In the genomic region with DNA sequence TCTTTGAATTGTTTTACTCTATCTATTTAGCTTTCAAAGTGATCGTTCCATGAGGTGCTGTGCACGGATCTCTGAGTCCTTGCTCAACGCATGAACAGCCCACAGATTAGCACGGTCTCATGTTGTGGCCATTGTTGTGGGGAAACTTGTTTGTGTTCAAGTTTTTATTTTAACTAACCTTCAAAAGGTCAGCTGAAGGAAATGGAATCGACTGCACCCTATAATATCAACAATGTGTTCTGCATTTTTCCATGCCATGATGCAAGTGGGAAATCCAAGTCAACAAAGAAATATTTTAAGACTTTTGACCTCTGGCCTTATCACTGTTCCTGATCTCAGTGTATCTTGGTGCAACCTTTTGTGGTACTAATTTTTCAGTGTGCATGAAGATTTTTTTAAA, we compare ENCODE assay signal across 22 cellular contexts. TPM values are rescaled to one million over a fixed set of nuclear protein-coding genes. Genes with fewer than 3 reads are reported as not detected.
DNase-seq lines count a peak whose midpoint lies in the region; ATAC-seq, FAIRE-seq and TF ChIP-seq lines count a peak whose summit lies in the region.
"Had no signal": no experiment of that assay in that cellular context is flagged by ENCODE, and none has a peak within 500 bp of the region (broad histone marks: within the 10 kb centered on the region; RNA-seq: fewer than 3 reads in every experiment).

No MANE protein-coding gene starts in this region.

- H3K4ac ChIP-seq in H1 (replicated peaks; ENCODE audit: insufficient read length, low read depth, low read length) (no peak overlapping the region), mesendoderm (ENCODE audit: low read depth, low read length) (no peak overlapping the region)

- no peak for TF ChIP-seq RAD21 in H1 (IDR thresholded peaks at IDR 0.05 in 1 of 2, conservative IDR thresholded peaks at IDR 0.05 in 1 of 2; ENCODE audit: low read depth in 2 of 2, low read length in 2 of 2)

- H3F3A ChIP-seq in PC-9 (ENCODE audit: insufficient read depth, low read depth), result no peaks in the 10 kb centered on the region

- BruUV-seq in PC-9 (replicated peaks; lab: Mats Ljungman, UMichigan), result no TSS peak

- H3K56ac ChIP-seq in H1 (replicated peaks; ENCODE audit: insufficient read length, low read depth, low read length), result no peak overlapping the region
- no peak overlapping the region for H3K56ac ChIP-seq in mesendoderm (ENCODE audit: low read length)

- H3K4me2 ChIP-seq in PC-9 (0 out of 2 replicates have a peak overlapping the region, but pooled peaks have one; percentile 11), H1 (ENCODE audit: insufficient read depth in 1 of 2, low read depth in 2 of 2, low read length in 2 of 2) (no peak overlapping the region), mesendoderm (ENCODE audit: low read length) (no peak overlapping the region)
- H3K4me2 ChIP-seq: BLaER1 treated with 17β-estradiol and CSF1 and Interleukin-3, amounts not matched to agents 10 nM and 100 nM had no signal

- H3K27ac Mint-ChIP-seq in endodermal cell (no peak overlapping the region), progenitor cell of endocrine pancreas (no peak overlapping the region)
- H3K27ac Mint-ChIP-seq: CD8-positive, alpha-beta memory T cell had no signal

- H3K27me3 ChIP-seq in ACC112 (ENCODE audit: insufficient read depth, low read length), result no peaks in the 10 kb centered on the region
- no peaks in the 10 kb centered on the region for H3K27me3 ChIP-seq in PC-9 (ENCODE audit: insufficient read depth, low read depth)
- H3K27me3 ChIP-seq in H1 (replicated peaks in 1 of 4; ENCODE audit: control insufficient read depth in 3 of 4, extremely low read depth in 1 of 4, insufficient read depth in 3 of 4, low read length in 3 of 4), result no peaks in the 10 kb centered on the region
- H3K27me3 ChIP-seq in mesendoderm (ENCODE audit: insufficient read depth, low read length, poor library complexity), result no peaks in the 10 kb centered on the region
- no peaks in the 10 kb centered on the region for H3K27me3 ChIP-seq in endodermal cell (ENCODE audit: control insufficient read depth, insufficient read depth, low read length, poor library complexity, severe bottlenecking)
- H3K27me3 ChIP-seq: BLaER1 treated with 17β-estradiol and CSF1 and Interleukin-3, amounts not matched to agents 10 nM and 100 nM had no signal

- 96% methylated on average over 5 of the region's 5 CpGs; no CpG with 5 or more reads in 1 of the 2 experiments for WGBS in H1 (ENCODE audit: extremely low coverage in 1 of 2, insufficient coverage in 1 of 2, insufficient read length in 1 of 2, insufficient replicate concordance in 2 of 2, low coverage in 1 of 2, low lambda C conversion rate in 2 of 2, missing lambda C conversion rate in 1 of 2), 2 experiments
- WGBS in mesendoderm (ENCODE audit: extremely low coverage, insufficient coverage, low lambda C conversion rate), result no CpG with 5 or more reads among the region's 5 CpGs
- 88 to 93% methylated on average over 5 of the region's 5 CpGs for WGBS in endodermal cell (ENCODE audit: insufficient coverage in 1 of 2, insufficient read length in 1 of 2), 2 experiments

- H3K9me2 ChIP-seq in PC-9 (ENCODE audit: insufficient read depth), result no peaks in the 10 kb centered on the region; the same call in 1 of the 2 replicates

- no peak for TF ChIP-seq EP300 in H1 (IDR thresholded peaks at IDR 0.05; ENCODE audit: borderline replicate concordance in 1 of 2, low read depth in 2 of 2, low read length in 2 of 2)

- DNase-seq in PC-9 (peak in 1 of 2 experiments; percentile 57), H1 (ENCODE audit: low read depth in 1 of 2, low spot score in 2 of 2) (no peak), mesendoderm (no peak), endodermal cell (no peak), progenitor cell of endocrine pancreas (ENCODE audit: low spot score, unreplicated experiment) (no peak)
- DNase-seq: CD8-positive, alpha-beta memory T cell; DND-41; NCI-H1417 treated with DMSO at 0.1 percent for 48 hours; NCI-H2029; NCI-H2171 treated with DMSO at 0.1 percent for 48 hours; NCI-H748 treated with DMSO at 0.1 percent for 48 hours; OCI-M1 had no signal

- H2AK5ac ChIP-seq in H1 (ENCODE audit: low read depth, low read length), result no peak overlapping the region
- H2AK5ac ChIP-seq in mesendoderm (ENCODE audit: low read length), result no peak overlapping the region

- H2BK12ac ChIP-seq in H1 (ENCODE audit: low read depth, low read length), result no peak overlapping the region

- TF ChIP-seq POLR2A in H1 (IDR thresholded peaks at IDR 0.05; ENCODE audit: control extremely low read depth in 1 of 2, low read depth in 2 of 2, low read length in 2 of 2), result no peak

- no peak overlapping the region for H2BK20ac ChIP-seq in H1 (ENCODE audit: low read length)

- H3K18ac ChIP-seq in H1 (ENCODE audit: extremely low read depth, low read length) (no peak overlapping the region), mesendoderm (ENCODE audit: low read length) (no peak overlapping the region)

- H3K9me3 Mint-ChIP-seq in endodermal cell (no peaks in the 10 kb centered on the region), progenitor cell of endocrine pancreas (ENCODE audit: low read depth) (no peaks in the 10 kb centered on the region)
- H3K9me3 Mint-ChIP-seq: CD8-positive, alpha-beta memory T cell had no signal

- H2AFZ ChIP-seq in ACC112 (ENCODE audit: low read length, unreplicated experiment), result no peak overlapping the region
- H2AFZ ChIP-seq in PC-9, result no peak overlapping the region
- 0 out of 2 replicates have a peak overlapping the region, but pooled peaks have one; percentile 20 for H2AFZ ChIP-seq in H1 (ENCODE audit: low read length)

- no peak overlapping the region for H4K91ac ChIP-seq in H1 (replicated peaks; ENCODE audit: insufficient read length, low read length)

- H2BK120ac ChIP-seq in H1 (replicated peaks; ENCODE audit: low read depth, low read length), result no peak overlapping the region
- no peak overlapping the region for H2BK120ac ChIP-seq in mesendoderm (ENCODE audit: low read depth, low read length)

- no peaks in the 10 kb centered on the region for H3K36me3 ChIP-seq in ACC112 (ENCODE audit: insufficient read depth, low read length)
- no peaks in the 10 kb centered on the region for H3K36me3 ChIP-seq in PC-9 (ENCODE audit: low read depth)
- no peaks in the 10 kb centered on the region for H3K36me3 ChIP-seq in H1 (ENCODE audit: control insufficient read depth in 2 of 4, insufficient read depth in 4 of 4, low read length in 3 of 4)
- H3K36me3 ChIP-seq in mesendoderm (ENCODE audit: control insufficient read depth, insufficient read depth, low read length), result no peaks in the 10 kb centered on the region
- H3K36me3 ChIP-seq in endodermal cell (ENCODE audit: control insufficient read depth, insufficient read depth, low read length), result no peaks in the 10 kb centered on the region
- H3K36me3 ChIP-seq: BLaER1 treated with 17β-estradiol and CSF1 and Interleukin-3, amounts not matched to agents 10 nM and 100 nM had no signal

- H4K5ac ChIP-seq in H1 (ENCODE audit: insufficient read length, low read depth, low read length), result no peak overlapping the region
- H4K5ac ChIP-seq in mesendoderm (ENCODE audit: low read length), result no peak overlapping the region

- H3K36me3 Mint-ChIP-seq in endodermal cell (ENCODE audit: low read depth) (no peaks in the 10 kb centered on the region), progenitor cell of endocrine pancreas (ENCODE audit: insufficient read depth) (no peaks in the 10 kb centered on the region)
- H3K36me3 Mint-ChIP-seq: CD8-positive, alpha-beta memory T cell had no signal

- H3K23me2 ChIP-seq in H1 (ENCODE audit: low read depth, low read length), result no peaks in the 10 kb centered on the region; the same call in 1 of the 2 replicates

- H3K23ac ChIP-seq in H1 (ENCODE audit: insufficient read length) (no peak overlapping the region), mesendoderm (ENCODE audit: low read length) (no peak overlapping the region)

- H3K9ac ChIP-seq in H1 (replicated peaks in 1 of 4; ENCODE audit: extremely low read depth in 1 of 4, low read depth in 3 of 4, low read length in 3 of 4) (no peak overlapping the region), mesendoderm (ENCODE audit: low read length) (no peak overlapping the region), endodermal cell (ENCODE audit: extremely low read depth, low read length, poor library complexity, severe bottlenecking) (no peak overlapping the region)
- H3K9ac ChIP-seq: BLaER1 treated with 17β-estradiol and CSF1 and Interleukin-3, amounts not matched to agents 10 nM and 100 nM had no signal

- H3K4me1 Mint-ChIP-seq in endodermal cell (no peaks in the 10 kb centered on the region), progenitor cell of endocrine pancreas (ENCODE audit: low read depth) (no peaks in the 10 kb centered on the region)
- H3K4me1 Mint-ChIP-seq: CD8-positive, alpha-beta memory T cell had no signal

- no peak overlapping the region for H3K4me3 Mint-ChIP-seq in endodermal cell
- no peak overlapping the region for H3K4me3 Mint-ChIP-seq in progenitor cell of endocrine pancreas (ENCODE audit: low read depth)
- H3K4me3 Mint-ChIP-seq: CD8-positive, alpha-beta memory T cell had no signal

- H3K27ac ChIP-seq in ACC112 (ENCODE audit: low read depth, low read length), result peak overlapping the region; percentile 90
- H3K27ac ChIP-seq in PC-9, result no peak overlapping the region
- H3K27ac ChIP-seq in H1 (ENCODE audit: low read depth, low read length), result no peak overlapping the region
- no peak overlapping the region for H3K27ac ChIP-seq in mesendoderm (ENCODE audit: low read depth, low read length)
- H3K27ac ChIP-seq in endodermal cell (ENCODE audit: low read depth, low read length), result no peak overlapping the region
- H3K27ac ChIP-seq: BLaER1 treated with 17β-estradiol and CSF1 and Interleukin-3, amounts not matched to agents 10 nM and 100 nM; HL-60; RWPE1 had no signal

- H3K79me1 ChIP-seq in H1 (ENCODE audit: low read depth, low read length) (no peaks in the 10 kb centered on the region), mesendoderm (ENCODE audit: low read length) (no peaks in the 10 kb centered on the region)

- no peak for FAIRE-seq in H1 (lab: Jason Lieb, UNC)
- FAIRE-seq: GM12892, H54 had no signal

- no peaks in the 10 kb centered on the region for H3K79me2 ChIP-seq in ACC112 (ENCODE audit: control insufficient read depth, insufficient read depth, low read length, unreplicated experiment)
- H3K79me2 ChIP-seq in PC-9 (ENCODE audit: low read depth), result no peaks in the 10 kb centered on the region
- no peaks in the 10 kb centered on the region for H3K79me2 ChIP-seq in H1 (ENCODE audit: control insufficient read depth in 1 of 2, insufficient read depth in 2 of 2, low read length in 2 of 2)
- H3K79me2 ChIP-seq in mesendoderm (ENCODE audit: control insufficient read depth, insufficient read depth, low read length), result no peaks in the 10 kb centered on the region

- intact Hi-C loops in PC-9 (cut with micrococcal nuclease; ENCODE audit: unreplicated experiment), result no loop called here

- no peak overlapping the region for H3K14ac ChIP-seq in H1 (ENCODE audit: insufficient read length)

- no peak overlapping the region for H4K8ac ChIP-seq in H1 (ENCODE audit: extremely low read depth, insufficient read depth, low read length)
- peak overlapping the region; percentile 28 for H4K8ac ChIP-seq in mesendoderm (ENCODE audit: low read depth, low read length)

- POLR2A ChIA-PET in PC-9 (lab: Charles Lee; ENCODE audit: unreplicated experiment) (no interaction called here), H1 (lab: Charles Lee; ENCODE audit: partially characterized antibody) (no interaction called here)

- H2BK5ac ChIP-seq in H1 (ENCODE audit: low read depth, low read length) (no peak overlapping the region), mesendoderm (ENCODE audit: low read length) (no peak overlapping the region)

- H2BK15ac ChIP-seq in H1 (ENCODE audit: low read length), result no peak overlapping the region
- no peak overlapping the region for H2BK15ac ChIP-seq in mesendoderm (replicated peaks; ENCODE audit: low read depth)

- H3K9me3 ChIP-seq in PC-9 (ENCODE audit: insufficient read depth, low read depth) (no peaks in the 10 kb centered on the region; the same call in 1 of the 2 replicates), H1 (ENCODE audit: insufficient read depth in 2 of 2, low read depth in 1 of 2, low read length in 1 of 2) (no peaks in the 10 kb centered on the region), endodermal cell (ENCODE audit: control insufficient read depth, low read length) (no peaks in the 10 kb centered on the region)
- H3K9me3 ChIP-seq: BLaER1 treated with 17β-estradiol and CSF1 and Interleukin-3, amounts not matched to agents 10 nM and 100 nM had no signal

- H3K27me3 Mint-ChIP-seq in endodermal cell (ENCODE audit: insufficient read depth) (no peaks in the 10 kb centered on the region), progenitor cell of endocrine pancreas (no peaks in the 10 kb centered on the region)

- H3K4me3 ChIP-seq in ACC112 (ENCODE audit: low read depth, low read length) (no peak overlapping the region), PC-9 (no peak overlapping the region), H1 (ENCODE audit: extremely low read depth in 1 of 4, insufficient read depth in 2 of 4, low read depth in 3 of 4, low read length in 4 of 4) (no peak overlapping the region), mesendoderm (ENCODE audit: low read length) (no peak overlapping the region), endodermal cell (ENCODE audit: low read length) (no peak overlapping the region)
- H3K4me3 ChIP-seq: BLaER1 treated with 17β-estradiol and CSF1 and Interleukin-3, amounts not matched to agents 10 nM and 100 nM had no signal

- TF ChIP-seq CTCF in PC-9 (conservative IDR thresholded peaks at IDR 0.05) (no peak), H1 (IDR thresholded peaks at IDR 0.05; ENCODE audit: control extremely low read depth in 1 of 3, insufficient read depth in 1 of 3, low read depth in 1 of 3, low read length in 3 of 3) (no peak), endodermal cell (conservative IDR thresholded peaks at IDR 0.05) (no peak), progenitor cell of endocrine pancreas (IDR thresholded peaks at IDR 0.05; ENCODE audit: unreplicated experiment) (no peak)

- H3K4me1 ChIP-seq in ACC112 (ENCODE audit: control insufficient read depth, insufficient read depth, low read length, unreplicated experiment), result peaks cover 31% of the 10 kb centered on the region
- peaks cover 9% of the 10 kb centered on the region; the same call in 1 of the 2 replicates for H3K4me1 ChIP-seq in PC-9 (replicated peaks; ENCODE audit: insufficient read depth)
- H3K4me1 ChIP-seq in H1 (replicated peaks in 1 of 4; ENCODE audit: control insufficient read depth in 3 of 4, insufficient read depth in 4 of 4, low read length in 3 of 4), result no peaks in the 10 kb centered on the region
- H3K4me1 ChIP-seq in mesendoderm (ENCODE audit: control insufficient read depth, low read depth, low read length), result no peaks in the 10 kb centered on the region
- H3K4me1 ChIP-seq in endodermal cell (ENCODE audit: control insufficient read depth, insufficient read depth, low read length), result no peaks in the 10 kb centered on the region

- ATAC-seq in HG03095 (IDR thresholded peaks at IDR 0.05; ENCODE audit: unreplicated experiment), result no peak
- ATAC-seq in HG02763 (IDR thresholded peaks at IDR 0.05; ENCODE audit: unreplicated experiment), result no peak

- no peaks in the 10 kb centered on the region for H4K20me1 ChIP-seq in PC-9 (ENCODE audit: insufficient read depth)
- H4K20me1 ChIP-seq in H1 (replicated peaks in 1 of 2; ENCODE audit: control insufficient read depth in 1 of 2, insufficient read depth in 2 of 2, low read length in 2 of 2), result no peaks in the 10 kb centered on the region
- H4K20me1 ChIP-seq: BLaER1 treated with 17β-estradiol and CSF1 and Interleukin-3, amounts not matched to agents 10 nM and 100 nM had no signal

- CTCF ChIA-PET in PC-9 (lab: Charles Lee), result no interaction called here
- CTCF ChIA-PET in H1 (lab: Charles Lee; ENCODE audit: partially characterized antibody), result interaction anchor here (0.5 to 1.9 kb wide), 3 partner anchors 63 to 583 kb away, joined by 3 to 5 read pairs (median 3); no protein-coding TSS in a partner anchor

RNA-seq across cellular contexts. Expression of a gene that starts 6.1 kb away (rescaled TPM):
- not detected in 2 replicates for total RNA-seq in PC-9 (2021)
- total RNA-seq in H1 (2021; fragmentation: NEBNext Ultra II Directional; extraction: Animal tissue kit (Norgen Biotek cat#: 25700)), result not detected in 2 replicates
- polyA plus RNA-seq in H1 (2011; rRNA removed), result not detected in 2 replicates
- polyA plus RNA-seq in H1 (2011; cell fraction: cytosol; rRNA removed), result not detected
- not detected for polyA plus RNA-seq in H1 (2011; cell fraction: nucleus; rRNA removed)
- not detected in 4 replicates for polyA plus RNA-seq in H1 (2012, experiment 1 of 2)
- polyA plus RNA-seq in H1 (2012, experiment 2 of 2), result not detected
- not detected for polyA plus RNA-seq in H1 (2013, experiment 1 of 2)
- not detected for polyA plus RNA-seq in H1 (2013, experiment 2 of 2)
- not detected in 2 replicates for polyA minus RNA-seq in H1 (2011; rRNA and poly(A)+ RNA removed)
- polyA minus RNA-seq in H1 (2011; cell fraction: cytosol; rRNA and poly(A)+ RNA removed), result not detected
- not detected for polyA minus RNA-seq in H1 (2011; cell fraction: nucleus; rRNA and poly(A)+ RNA removed)
- polyA plus RNA-seq in mesendoderm (2013, experiment 1 of 2), result not detected
- not detected for polyA plus RNA-seq in mesendoderm (2013, experiment 2 of 2)
- total RNA-seq in endodermal cell, result not detected
- polyA plus RNA-seq in endodermal cell (2013, experiment 1 of 2), result not detected
- polyA plus RNA-seq in endodermal cell (2013, experiment 2 of 2), result not detected
- not detected in 2 replicates for total RNA-seq in progenitor cell of endocrine pancreas
- total RNA-seq: CD8-positive, alpha-beta memory T cell; NCI-H460 had no signal

RNA-seq across cellular contexts. Expression of a gene that starts 24.3 kb away (rescaled TPM):
- total RNA-seq in PC-9 (2021) (10.5 and 11.3 TPM in 2 replicates), endodermal cell (1 to 10 TPM; 5.1 to 6.2 TPM), progenitor cell of endocrine pancreas (5.1 and 6.5 TPM in 2 replicates)
- total RNA-seq in H1 (2021; fragmentation: NEBNext Ultra II Directional; extraction: Animal tissue kit (Norgen Biotek cat#: 25700)), result 18.8 and 19.5 TPM in 2 replicates
- polyA plus RNA-seq in H1 (2011; rRNA removed), result 8.2 and 9.4 TPM in 2 replicates
- 5.7 TPM for polyA plus RNA-seq in H1 (2011; cell fraction: cytosol; rRNA removed)
- polyA plus RNA-seq in H1 (2011; cell fraction: nucleus; rRNA removed), result 17.6 TPM
- polyA plus RNA-seq in H1 (2012, experiment 1 of 2), result 9.5 to 13.0 TPM (median 11.5 TPM) in 4 replicates
- polyA plus RNA-seq in H1 (2012, experiment 2 of 2), result 14.5 TPM
- polyA plus RNA-seq in H1 (2013, experiment 1 of 2), result 6.7 TPM
- 6.6 TPM for polyA plus RNA-seq in H1 (2013, experiment 2 of 2)
- 10.7 and 14.9 TPM in 2 replicates for polyA minus RNA-seq in H1 (2011; rRNA and poly(A)+ RNA removed)
- 7.6 TPM for polyA minus RNA-seq in H1 (2011; cell fraction: cytosol; rRNA and poly(A)+ RNA removed)
- 11.2 TPM for polyA minus RNA-seq in H1 (2011; cell fraction: nucleus; rRNA and poly(A)+ RNA removed)
- 19.3 TPM for polyA plus RNA-seq in mesendoderm (2013, experiment 1 of 2)
- 18.5 TPM for polyA plus RNA-seq in mesendoderm (2013, experiment 2 of 2)
- polyA plus RNA-seq in endodermal cell (2013, experiment 1 of 2), result 7.3 TPM
- polyA plus RNA-seq in endodermal cell (2013, experiment 2 of 2), result 6.3 TPM
- polyA plus RNA-seq: CD8-positive, alpha-beta memory T cell had no signal

RNA-seq across cellular contexts. Expression of a gene that starts 29.1 kb away (rescaled TPM):
- total RNA-seq in PC-9 (2021) (not detected in 2 replicates), endodermal cell (not detected), progenitor cell of endocrine pancreas (not detected in 2 replicates)
- not detected in 2 replicates for total RNA-seq in H1 (2021; fragmentation: NEBNext Ultra II Directional; extraction: Animal tissue kit (Norgen Biotek cat#: 25700))
- not detected in 2 replicates for polyA plus RNA-seq in H1 (2011; rRNA removed)
- polyA plus RNA-seq in H1 (2011; cell fraction: cytosol; rRNA removed), result not detected
- polyA plus RNA-seq in H1 (2011; cell fraction: nucleus; rRNA removed), result not detected
- polyA plus RNA-seq in H1 (2012, experiment 1 of 2), result 0.09 to 0.13 TPM in 2 of 4 replicates, not detected in the others
- polyA plus RNA-seq in H1 (2012, experiment 2 of 2), result not detected
- not detected for polyA plus RNA-seq in H1 (2013, experiment 1 of 2)
- polyA plus RNA-seq in H1 (2013, experiment 2 of 2), result not detected
- not detected in 2 replicates for polyA minus RNA-seq in H1 (2011; rRNA and poly(A)+ RNA removed)
- polyA minus RNA-seq in H1 (2011; cell fraction: cytosol; rRNA and poly(A)+ RNA removed), result not detected
- not detected for polyA minus RNA-seq in H1 (2011; cell fraction: nucleus; rRNA and poly(A)+ RNA removed)
- not detected for polyA plus RNA-seq in mesendoderm (2013, experiment 1 of 2)
- not detected for polyA plus RNA-seq in mesendoderm (2013, experiment 2 of 2)
- not detected for polyA plus RNA-seq in endodermal cell (2013, experiment 1 of 2)
- not detected for polyA plus RNA-seq in endodermal cell (2013, experiment 2 of 2)
- total RNA-seq: A172; CD8-positive, alpha-beta memory T cell; NCI-H460 had no signal
- polyA plus RNA-seq: CD8-positive, alpha-beta memory T cell had no signal
